ENCODE assay signal across 25 cellular contexts in genomic region chr6:48630511-48630910, GRCh38.
"Had no signal": no experiment of that assay in that cellular context is flagged by ENCODE, and none has a peak within 500 bp of the region (broad histone marks: within the 10 kb centered on the region; RNA-seq: fewer than 3 reads in every experiment).

No MANE protein-coding gene starts in this region.

- H3K4me3 ChIP-seq: MG63 had no signal

- H3K9me3 ChIP-seq: MG63 had no signal

- H3K27ac Mint-ChIP-seq: activated B cell treated with CpG ODN at 0.5 μM for 24 hours; activated CD4-positive, alpha-beta T cell treated with anti-CD3 and anti-CD28 coated beads, Interleukin-2, amount 10 ng/mL, durations not matched to agents 24 days and 14 days; activated naive CD4-positive, alpha-beta T cell treated with anti-CD3 and anti-CD28 coated beads, Interleukin-2, amount 10 ng/mL, durations not matched to agents 7 days and 5 days; activated naive CD8-positive, alpha-beta T cell treated with anti-CD3 and anti-CD28 coated beads for 36 hours; T-helper 17 cell had no signal

- H3K4me3 Mint-ChIP-seq: activated B cell treated with CpG ODN at 0.5 μM for 24 hours; activated CD4-positive, alpha-beta T cell treated with anti-CD3 and anti-CD28 coated beads, Interleukin-2, amount 10 ng/mL, durations not matched to agents 24 days and 14 days; activated naive CD4-positive, alpha-beta T cell treated with anti-CD3 and anti-CD28 coated beads, Interleukin-2, amount 10 ng/mL, durations not matched to agents 7 days and 5 days; activated naive CD8-positive, alpha-beta T cell treated with anti-CD3 and anti-CD28 coated beads for 36 hours; activated T-cell treated with anti-CD3 and anti-CD28 coated beads, Interleukin-2, amount 50 U/mL, for 4 hours; T-helper 17 cell had no signal

- H3K27me3 Mint-ChIP-seq: activated B cell treated with CpG ODN at 0.5 μM for 24 hours; activated CD4-positive, alpha-beta T cell treated with anti-CD3 and anti-CD28 coated beads, Interleukin-2, amount 10 ng/mL, durations not matched to agents 24 days and 14 days; activated naive CD4-positive, alpha-beta T cell treated with anti-CD3 and anti-CD28 coated beads, Interleukin-2, amount 10 ng/mL, durations not matched to agents 7 days and 5 days; activated naive CD8-positive, alpha-beta T cell treated with anti-CD3 and anti-CD28 coated beads for 36 hours; T-helper 17 cell had no signal

- H3K27me3 ChIP-seq: brain microvascular endothelial cell, MG63 had no signal

- H3K36me3 Mint-ChIP-seq: activated naive CD4-positive, alpha-beta T cell treated with anti-CD3 and anti-CD28 coated beads, Interleukin-2, amount 10 ng/mL, durations not matched to agents 7 days and 5 days; activated naive CD8-positive, alpha-beta T cell treated with anti-CD3 and anti-CD28 coated beads for 36 hours had no signal

- H3K9me3 Mint-ChIP-seq: activated CD4-positive, alpha-beta T cell treated with anti-CD3 and anti-CD28 coated beads, Interleukin-2, amount 10 ng/mL, durations not matched to agents 24 days and 14 days; activated naive CD4-positive, alpha-beta T cell treated with anti-CD3 and anti-CD28 coated beads, Interleukin-2, amount 10 ng/mL, durations not matched to agents 7 days and 5 days; activated T-cell treated with anti-CD3 and anti-CD28 coated beads, Interleukin-2, amount 50 U/mL, for 4 hours had no signal

- H3K36me3 ChIP-seq: brain microvascular endothelial cell, MG63 had no signal

- DNase-seq: activated B cell treated with CpG ODN at 0.5 μM for 24 hours; activated CD4-positive, alpha-beta T cell treated with anti-CD3 and anti-CD28 coated beads for 1 hour; activated CD4-positive, alpha-beta T cell treated with anti-CD3 and anti-CD28 coated beads, Interleukin-2, amount 10 ng/mL, durations not matched to agents 24 days and 14 days; activated CD4-positive, alpha-beta T cell treated with anti-CD3 and anti-CD28 coated beads, Interleukin-2, amount 50 U/mL, for 48 hours; activated CD8-positive, alpha-beta memory T cell treated with anti-CD3 and anti-CD28 coated beads for 24 hours; activated gamma-delta T cell; activated naive CD4-positive, alpha-beta T cell treated with anti-CD3 and anti-CD28 coated beads, Interleukin-2, amount 10 ng/mL, durations not matched to agents 7 days and 5 days; activated naive CD8-positive, alpha-beta T cell treated with anti-CD3 and anti-CD28 coated beads for 36 hours; activated T-cell treated with anti-CD3 and anti-CD28 coated beads, Interleukin-2, amount 50 U/mL, for 4 hours; brain microvascular endothelial cell; cerebellar nuclear complex; MG63; MV-4-11; NCI-H1092 treated with DMSO at 0.1 percent for 48 hours; NCI-H1417 treated with DMSO at 0.1 percent for 48 hours; NCI-H1694; NCI-H2029; NCI-H2107; NCI-H510A treated with DMSO at 0.1 percent for 48 hours; NCI-H69; NK-92 treated with Interleukin-12 subunit alpha and Interleukin-12 subunit beta, amount 100 ng/mL, for 24 hours; SIG-M5; T-helper 17 cell; T-helper 9 cell had no signal

- H3K4me1 Mint-ChIP-seq: activated B cell treated with CpG ODN at 0.5 μM for 24 hours; activated CD4-positive, alpha-beta T cell treated with anti-CD3 and anti-CD28 coated beads, Interleukin-2, amount 10 ng/mL, durations not matched to agents 24 days and 14 days; activated naive CD4-positive, alpha-beta T cell treated with anti-CD3 and anti-CD28 coated beads, Interleukin-2, amount 10 ng/mL, durations not matched to agents 7 days and 5 days; activated naive CD8-positive, alpha-beta T cell treated with anti-CD3 and anti-CD28 coated beads for 36 hours; T-helper 17 cell had no signal

- ATAC-seq: activated T-cell treated with anti-CD3 and anti-CD28 coated beads, Interleukin-2, amount 50 U/mL, for 4 hours; T-helper 17 cell had no signal

- H3K27ac ChIP-seq: brain microvascular endothelial cell, KMS-11 had no signal
